In genomic region chr4:127782025-127782274, GRCh38 we compare ENCODE assay signal across 8 cellular contexts. TPM values are rescaled to one million over a fixed set of nuclear protein-coding genes. Genes with fewer than 3 reads are reported as not detected.
DNase-seq lines count a peak whose midpoint lies in the region; TF ChIP-seq lines count a peak whose summit lies in the region.

No MANE protein-coding gene starts in this region.

- H3K27ac Mint-ChIP-seq in HFFc6 (peak overlapping the region; percentile 94), nephron progenitor cell (no peak overlapping the region)

- H3K4me1 ChIP-seq in uterus: no peaks in the 10 kb centered on the region

- no peaks in the 10 kb centered on the region for H3K9me3 ChIP-seq in uterus

- H3K4me3 ChIP-seq in fibroblast of villous mesenchyme (ENCODE audit: low read depth, low read length) (peak overlapping the region; percentile 79), uterus (peak overlapping the region; percentile 37 to 65)

- DNase-seq in 8988T: peak; percentile 70
- peak; percentile 85 for DNase-seq in G401 (ENCODE audit: low spot score)
- DNase-seq in HFFc6: peak; percentile 75
- DNase-seq in NAMALWA (ENCODE audit: low spot score): peak; percentile 74
- DNase-seq in activated CD4-positive, alpha-beta T cell treated with anti-CD3 and anti-CD28 coated beads, Interleukin-2, amount 50 U/mL, for 48 hours: peak; percentile 69 to 72
- DNase-seq in fibroblast of villous mesenchyme (ENCODE audit: low read depth): peak; percentile 74
- DNase-seq in nephron progenitor cell: peak; percentile 89
- DNase-seq in uterus: peak; percentile 62 to 84

- TF ChIP-seq CTCF in HFFc6 (IDR thresholded peaks at IDR 0.05) (no peak), fibroblast of villous mesenchyme (IDR thresholded peaks at IDR 0.05; ENCODE audit: insufficient read depth, low read depth, low read length) (no peak), nephron progenitor cell (IDR thresholded peaks at IDR 0.05) (no peak), uterus (IDR thresholded peaks at IDR 0.05) (no peak)

- H3K4me3 Mint-ChIP-seq in HFFc6: peak overlapping the region; percentile 99
- peak overlapping the region; percentile 91 for H3K4me3 Mint-ChIP-seq in nephron progenitor cell

- TF ChIP-seq POLR2A in uterus (IDR thresholded peaks at IDR 0.05): no peak

- H3K36me3 ChIP-seq in uterus: no peaks in the 10 kb centered on the region

- intact Hi-C loops in uterus (cut with DNase I; ENCODE audit: low total_unique reads): no loop called here

- peak overlapping the region; percentile 34 to 66 for H3K27ac ChIP-seq in uterus

- H3K27me3 Mint-ChIP-seq in HFFc6 (ENCODE audit: insufficient read depth) (peaks cover 6% of the 10 kb centered on the region), nephron progenitor cell (ENCODE audit: low read depth, poor library complexity) (peaks cover 57% of the 10 kb centered on the region)

- H3K27me3 ChIP-seq in uterus: no peaks in the 10 kb centered on the region

- H3K36me3 Mint-ChIP-seq in HFFc6 (ENCODE audit: low read depth) (peaks cover 4% of the 10 kb centered on the region; the same call in 1 of the 2 replicates), nephron progenitor cell (ENCODE audit: low read depth) (no peaks in the 10 kb centered on the region)

- peaks cover 30% of the 10 kb centered on the region for H3K4me1 Mint-ChIP-seq in HFFc6 (ENCODE audit: low read depth)
- peaks cover 12% of the 10 kb centered on the region for H3K4me1 Mint-ChIP-seq in nephron progenitor cell

- in situ Hi-C loops in G401 (cut with HindIII; ENCODE audit: low sequenced_read_pairs): no loop called here

- H3K9me3 Mint-ChIP-seq in HFFc6 (no peaks in the 10 kb centered on the region), nephron progenitor cell (peaks cover 5% of the 10 kb centered on the region)

RNA-seq across cellular contexts. Expression of gene HSPA4L, which starts 0.2 kb away (rescaled TPM):
- 14.0 and 19.0 TPM in 2 replicates for total RNA-seq in G401 (2014; rRNA removed; shearing (Covaris generic))
- total RNA-seq in HFFc6 (2021; fragmentation: NEBNext Ultra II Directional; extraction: Animal tissue kit (Norgen Biotek cat#: 25700)): 1 to 10 TPM; 5.9 to 7.9 (median 7.5) TPM
- 2.3 and 6.5 TPM in 2 replicates for total RNA-seq in fibroblast of villous mesenchyme
- 1 to 10 TPM in 3 of 4 donors, under 1 TPM in 1; 0.26 to 7.2 (median 2.8) TPM for total RNA-seq in uterus

RNA-seq across cellular contexts. Expression of gene SLC25A31, which starts 51.8 kb away (rescaled TPM):
- not detected in 2 replicates for total RNA-seq in G401 (2014; rRNA removed; shearing (Covaris generic))
- total RNA-seq in HFFc6 (2021; fragmentation: NEBNext Ultra II Directional; extraction: Animal tissue kit (Norgen Biotek cat#: 25700)): not detected
- not detected in 2 replicates for total RNA-seq in fibroblast of villous mesenchyme
- total RNA-seq in uterus: under 1 TPM in 1 of 4 donors, not detected in 3; 0.21 TPM

Comparison
In these comparisons a context has a peak if more than half of its experiments do, and no peak if none do; other contexts are left out.
1. Peak in every context shown above with its lines: DNase-seq, H3K4me3 ChIP-seq and H3K27ac ChIP-seq.